11 cellular contexts compared by ENCODE assay signal in genomic region chr2:183773775-183774174, GRCh38.
"Had no signal": no experiment of that assay in that cellular context is flagged by ENCODE, and none has a peak within 500 bp of the region (broad histone marks: within the 10 kb centered on the region; RNA-seq: fewer than 3 reads in every experiment).

No MANE protein-coding gene starts in this region.

- H3K36me3 ChIP-seq: HAP-1 had no signal

- H3K9ac ChIP-seq: GM23248 had no signal

- H3K4me1 ChIP-seq: HAP-1 had no signal

- DNase-seq: GM23248, GOT3, H7, H9, HCEC 1CT, HFFc6 had no signal

- H3K4me3 ChIP-seq: GM23248, GM23338, HAP-1 had no signal

- H3K4me2 ChIP-seq: GM23338 had no signal

- H3K27ac ChIP-seq: GM23248 had no signal

- H2AFZ ChIP-seq: GM23248, GM23338 had no signal

- ATAC-seq: GM23338, HCT116 had no signal

- FAIRE-seq: H1, H54 had no signal

- H3K9me3 ChIP-seq: HAP-1 had no signal
